In the genomic region with DNA sequence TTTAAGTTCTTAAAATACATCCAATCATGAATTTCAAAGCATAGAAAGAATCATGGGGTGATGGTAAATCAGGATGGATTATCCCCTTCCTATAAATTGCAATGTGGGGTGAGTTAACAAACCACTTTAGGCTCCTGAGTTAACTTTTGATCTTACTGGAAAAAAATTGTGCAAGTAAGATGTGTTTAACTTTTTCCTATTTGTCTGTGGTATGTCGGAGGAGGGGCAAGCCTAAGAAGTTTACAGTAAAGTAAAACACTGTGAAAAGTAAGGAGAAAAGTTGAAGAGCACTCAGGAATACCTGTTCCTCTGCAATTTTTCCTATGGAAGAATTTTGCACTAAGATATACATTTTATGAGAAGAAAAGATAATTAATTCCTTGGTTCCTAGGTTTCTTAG, we compare ENCODE assay signal across 1 cellular context.
TF ChIP-seq lines count a peak whose summit lies in the region.

No MANE protein-coding gene starts in this region.

TF ChIP-seq in SK-N-SH, 30 proteins besides CTCF, POLR2A, EP300 and RAD21 (continued from another document):
- TF ChIP-seq, protein P1, sequence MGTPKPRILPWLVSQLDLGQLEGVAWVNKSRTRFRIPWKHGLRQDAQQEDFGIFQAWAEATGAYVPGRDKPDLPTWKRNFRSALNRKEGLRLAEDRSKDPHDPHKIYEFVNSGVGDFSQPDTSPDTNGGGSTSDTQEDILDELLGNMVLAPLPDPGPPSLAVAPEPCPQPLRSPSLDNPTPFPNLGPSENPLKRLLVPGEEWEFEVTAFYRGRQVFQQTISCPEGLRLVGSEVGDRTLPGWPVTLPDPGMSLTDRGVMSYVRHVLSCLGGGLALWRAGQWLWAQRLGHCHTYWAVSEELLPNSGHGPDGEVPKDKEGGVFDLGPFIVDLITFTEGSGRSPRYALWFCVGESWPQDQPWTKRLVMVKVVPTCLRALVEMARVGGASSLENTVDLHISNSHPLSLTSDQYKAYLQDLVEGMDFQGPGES (IDR thresholded peaks at IDR 0.05; ENCODE audit: low read depth, low read length): no peak
- TF ChIP-seq FOXM1 (IDR thresholded peaks at IDR 0.05; ENCODE audit: low read depth) (no peak), TAF1 (IDR thresholded peaks at IDR 0.05; ENCODE audit: borderline replicate concordance, low read depth, low read length) (no peak), EZH2phosphoT487 (IDR thresholded peaks at IDR 0.05; ENCODE audit: borderline replicate concordance, low read depth) (no peak), RCOR1 (IDR thresholded peaks at IDR 0.05; ENCODE audit: low read length) (no peak), RXRA (IDR thresholded peaks at IDR 0.05; ENCODE audit: borderline replicate concordance, low read depth) (no peak), NFIC (IDR thresholded peaks at IDR 0.05; ENCODE audit: borderline replicate concordance) (no peak), NRF1 (IDR thresholded peaks at IDR 0.05; ENCODE audit: low read depth, low read length) (no peak), FOXJ3 (CRISPR knock-in tag; IDR thresholded peaks at IDR 0.05) (no peak), POLR2AphosphoS5 (IDR thresholded peaks at IDR 0.05; ENCODE audit: low read depth, low read length) (no peak), SMC3 (IDR thresholded peaks at IDR 0.05; ENCODE audit: low read depth, low read length) (no peak), RFX5 (IDR thresholded peaks at IDR 0.05; ENCODE audit: low read length) (no peak), FOSL2 (IDR thresholded peaks at IDR 0.05; ENCODE audit: borderline replicate concordance, low read depth) (no peak), JUND (IDR thresholded peaks at IDR 0.05) (no peak)
- TF ChIP-seq, protein P2, sequence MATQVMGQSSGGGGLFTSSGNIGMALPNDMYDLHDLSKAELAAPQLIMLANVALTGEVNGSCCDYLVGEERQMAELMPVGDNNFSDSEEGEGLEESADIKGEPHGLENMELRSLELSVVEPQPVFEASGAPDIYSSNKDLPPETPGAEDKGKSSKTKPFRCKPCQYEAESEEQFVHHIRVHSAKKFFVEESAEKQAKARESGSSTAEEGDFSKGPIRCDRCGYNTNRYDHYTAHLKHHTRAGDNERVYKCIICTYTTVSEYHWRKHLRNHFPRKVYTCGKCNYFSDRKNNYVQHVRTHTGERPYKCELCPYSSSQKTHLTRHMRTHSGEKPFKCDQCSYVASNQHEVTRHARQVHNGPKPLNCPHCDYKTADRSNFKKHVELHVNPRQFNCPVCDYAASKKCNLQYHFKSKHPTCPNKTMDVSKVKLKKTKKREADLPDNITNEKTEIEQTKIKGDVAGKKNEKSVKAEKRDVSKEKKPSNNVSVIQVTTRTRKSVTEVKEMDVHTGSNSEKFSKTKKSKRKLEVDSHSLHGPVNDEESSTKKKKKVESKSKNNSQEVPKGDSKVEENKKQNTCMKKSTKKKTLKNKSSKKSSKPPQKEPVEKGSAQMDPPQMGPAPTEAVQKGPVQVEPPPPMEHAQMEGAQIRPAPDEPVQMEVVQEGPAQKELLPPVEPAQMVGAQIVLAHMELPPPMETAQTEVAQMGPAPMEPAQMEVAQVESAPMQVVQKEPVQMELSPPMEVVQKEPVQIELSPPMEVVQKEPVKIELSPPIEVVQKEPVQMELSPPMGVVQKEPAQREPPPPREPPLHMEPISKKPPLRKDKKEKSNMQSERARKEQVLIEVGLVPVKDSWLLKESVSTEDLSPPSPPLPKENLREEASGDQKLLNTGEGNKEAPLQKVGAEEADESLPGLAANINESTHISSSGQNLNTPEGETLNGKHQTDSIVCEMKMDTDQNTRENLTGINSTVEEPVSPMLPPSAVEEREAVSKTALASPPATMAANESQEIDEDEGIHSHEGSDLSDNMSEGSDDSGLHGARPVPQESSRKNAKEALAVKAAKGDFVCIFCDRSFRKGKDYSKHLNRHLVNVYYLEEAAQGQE (IDR thresholded peaks at IDR 0.05; ENCODE audit: low read depth, low read length): no peak
- TF ChIP-seq, protein P3, sequence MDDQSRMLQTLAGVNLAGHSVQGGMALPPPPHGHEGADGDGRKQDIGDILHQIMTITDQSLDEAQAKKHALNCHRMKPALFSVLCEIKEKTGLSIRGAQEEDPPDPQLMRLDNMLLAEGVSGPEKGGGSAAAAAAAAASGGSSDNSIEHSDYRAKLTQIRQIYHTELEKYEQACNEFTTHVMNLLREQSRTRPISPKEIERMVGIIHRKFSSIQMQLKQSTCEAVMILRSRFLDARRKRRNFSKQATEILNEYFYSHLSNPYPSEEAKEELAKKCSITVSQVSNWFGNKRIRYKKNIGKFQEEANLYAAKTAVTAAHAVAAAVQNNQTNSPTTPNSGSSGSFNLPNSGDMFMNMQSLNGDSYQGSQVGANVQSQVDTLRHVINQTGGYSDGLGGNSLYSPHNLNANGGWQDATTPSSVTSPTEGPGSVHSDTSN (IDR thresholded peaks at IDR 0.05): no peak
TF ChIP-seq in SK-N-SH: peak in this region for 0.
